1 cellular context compared by ENCODE assay signal in the genomic region with DNA sequence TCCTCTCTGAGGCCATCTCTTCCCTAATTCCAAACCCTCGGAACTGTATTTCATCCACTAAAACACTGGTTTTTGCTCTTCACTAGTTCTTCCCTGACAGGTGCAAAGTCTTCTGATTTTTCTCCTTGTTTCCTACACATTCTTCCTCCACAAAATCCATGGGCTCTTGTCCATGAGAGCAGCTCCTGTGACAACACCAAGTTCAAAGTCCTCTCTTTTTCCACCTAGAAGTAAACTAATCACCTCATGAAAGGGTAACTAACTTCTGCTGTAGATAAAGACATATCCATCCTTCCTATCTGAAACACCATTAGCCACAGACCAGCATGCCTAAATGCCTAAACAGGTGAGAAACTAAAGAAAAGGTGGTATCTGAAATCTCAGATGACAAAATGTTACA.
TF ChIP-seq lines count a peak whose summit lies in the region.

No MANE protein-coding gene starts in this region.

TF ChIP-seq in IMR-90, 13 proteins besides CTCF, POLR2A, EP300 and RAD21:
- TF ChIP-seq, protein P1, sequence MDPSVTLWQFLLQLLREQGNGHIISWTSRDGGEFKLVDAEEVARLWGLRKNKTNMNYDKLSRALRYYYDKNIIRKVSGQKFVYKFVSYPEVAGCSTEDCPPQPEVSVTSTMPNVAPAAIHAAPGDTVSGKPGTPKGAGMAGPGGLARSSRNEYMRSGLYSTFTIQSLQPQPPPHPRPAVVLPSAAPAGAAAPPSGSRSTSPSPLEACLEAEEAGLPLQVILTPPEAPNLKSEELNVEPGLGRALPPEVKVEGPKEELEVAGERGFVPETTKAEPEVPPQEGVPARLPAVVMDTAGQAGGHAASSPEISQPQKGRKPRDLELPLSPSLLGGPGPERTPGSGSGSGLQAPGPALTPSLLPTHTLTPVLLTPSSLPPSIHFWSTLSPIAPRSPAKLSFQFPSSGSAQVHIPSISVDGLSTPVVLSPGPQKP (IDR thresholded peaks at IDR 0.05; ENCODE audit: borderline replicate concordance, low read depth, low read length), result no peak
- TF ChIP-seq SMC3 (IDR thresholded peaks at IDR 0.05; ENCODE audit: low read depth, low read length) (no peak), MXI1 (IDR thresholded peaks at IDR 0.05; ENCODE audit: borderline replicate concordance, low read depth, low read length) (no peak), CEBPB (IDR thresholded peaks at IDR 0.05; ENCODE audit: low read depth, low read length) (no peak), RFX5 (IDR thresholded peaks at IDR 0.05; ENCODE audit: low read depth, low read length) (no peak), USF2 (IDR thresholded peaks at IDR 0.05; ENCODE audit: low read depth, low read length) (no peak), MAZ (IDR thresholded peaks at IDR 0.05; ENCODE audit: borderline replicate concordance, low read depth, low read length) (no peak), BHLHE40 (IDR thresholded peaks at IDR 0.05; ENCODE audit: low read depth, low read length) (no peak), NFE2L2 (IDR thresholded peaks at IDR 0.05; ENCODE audit: low read depth, low read length) (no peak), RCOR1 (IDR thresholded peaks at IDR 0.05; ENCODE audit: insufficient replicate concordance, low read length) (no peak), CHD1 (IDR thresholded peaks at IDR 0.05; ENCODE audit: low read depth, low read length) (no peak), MAFK (IDR thresholded peaks at IDR 0.05; ENCODE audit: low read depth, low read length) (no peak), FOS (IDR thresholded peaks at IDR 0.05; ENCODE audit: low read depth, low read length) (no peak)
TF ChIP-seq in IMR-90: peak in this region for 0.
